19 cellular contexts compared by ENCODE assay signal in the genomic region with DNA sequence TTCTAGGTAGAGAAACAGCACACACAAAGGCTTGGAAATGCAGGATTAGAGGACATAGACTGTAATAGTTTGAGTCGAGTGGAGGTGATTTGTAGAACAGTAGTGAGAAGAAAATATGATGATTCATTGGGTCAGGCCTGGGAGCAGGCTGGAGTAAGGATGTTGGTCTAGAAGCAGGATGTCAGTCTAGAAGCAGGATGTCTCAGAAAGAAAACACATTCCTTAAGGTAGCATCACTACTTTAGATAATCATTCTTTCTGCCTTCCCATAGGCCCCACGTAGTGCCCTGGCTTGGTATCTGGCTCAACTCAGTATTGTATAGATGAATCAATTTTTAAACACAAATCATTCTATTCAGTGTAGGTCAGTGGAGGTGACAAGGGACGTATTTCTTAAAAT. TPM values are rescaled to one million over a fixed set of nuclear protein-coding genes. Genes with fewer than 3 reads are reported as not detected.
DNase-seq lines count a peak whose midpoint lies in the region; ATAC-seq, FAIRE-seq and TF ChIP-seq lines count a peak whose summit lies in the region.
"Had no signal": no experiment of that assay in that cellular context is flagged by ENCODE, and none has a peak within 500 bp of the region (broad histone marks: within the 10 kb centered on the region; RNA-seq: fewer than 3 reads in every experiment).

No MANE protein-coding gene starts in this region.

- H3K27ac ChIP-seq in astrocyte (ENCODE audit: low read depth, low read length) = peak overlapping the region; percentile 25

- H3K9ac ChIP-seq in astrocyte (ENCODE audit: low read length) = no peak overlapping the region

- peaks cover 2% of the 10 kb centered on the region for H3K4me1 Mint-ChIP-seq in astrocyte (ENCODE audit: low read depth, unreplicated experiment)
- H3K4me1 Mint-ChIP-seq: CD4-positive, CD25-positive, alpha-beta regulatory T cell had no signal

- H3K27ac Mint-ChIP-seq in astrocyte (ENCODE audit: unreplicated experiment) = no peak overlapping the region
- H3K27ac Mint-ChIP-seq: B cell; CD4-positive, CD25-positive, alpha-beta regulatory T cell; IgD-negative memory B cell had no signal

- peak; percentile 93 for FAIRE-seq in astrocyte (lab: Jason Lieb, UNC)

- no peak overlapping the region for H3K4me3 Mint-ChIP-seq in astrocyte (ENCODE audit: unreplicated experiment)
- H3K4me3 Mint-ChIP-seq: B cell; CD4-positive, CD25-positive, alpha-beta regulatory T cell; IgD-negative memory B cell had no signal

- H3K27me3 ChIP-seq in astrocyte (ENCODE audit: insufficient read depth, low read length) = no peaks in the 10 kb centered on the region

- H3K4me3 ChIP-seq in astrocyte (ENCODE audit: insufficient read depth, low read depth, low read length) = no peak overlapping the region

- TF ChIP-seq CTCF in astrocyte (IDR thresholded peaks at IDR 0.05; ENCODE audit: insufficient read depth, low read depth, low read length) = no peak

- no peak overlapping the region for H2AFZ ChIP-seq in astrocyte (ENCODE audit: low read depth, low read length)

- H3K27me3 Mint-ChIP-seq in astrocyte (ENCODE audit: low read depth, unreplicated experiment) = no peaks in the 10 kb centered on the region
- H3K27me3 Mint-ChIP-seq: B cell had no signal

- H3K79me2 ChIP-seq in astrocyte (ENCODE audit: insufficient read depth, low read length) = no peaks in the 10 kb centered on the region

- no peaks in the 10 kb centered on the region for H3K36me3 ChIP-seq in astrocyte (ENCODE audit: insufficient read depth, low read length)

- no peaks in the 10 kb centered on the region for H3K9me3 Mint-ChIP-seq in astrocyte (ENCODE audit: unreplicated experiment)
- H3K9me3 Mint-ChIP-seq: IgD-negative memory B cell had no signal

- H3K36me3 Mint-ChIP-seq in astrocyte (ENCODE audit: low read depth, unreplicated experiment) = no peaks in the 10 kb centered on the region
- H3K36me3 Mint-ChIP-seq: CD4-positive, CD25-positive, alpha-beta regulatory T cell; IgD-negative memory B cell had no signal

- DNase-seq in EH (ENCODE audit: low read depth) = peak; percentile 38
- peak; percentile 4 for DNase-seq in HS-5 (ENCODE audit: low read depth)
- no peak for DNase-seq in astrocyte (ENCODE audit: low read depth)
- peak; percentile 80 for DNase-seq in iris pigment epithelial cell (ENCODE audit: low read depth)
- DNase-seq in NCI-H2196 treated with DMSO at 0.1 percent for 48 hours (lab: John Stamatoyannopoulos, UW; ENCODE audit: unreplicated experiment) = no peak
- DNase-seq: ACHN; Caco-2; CD4-positive, CD25-positive, alpha-beta regulatory T cell; Kasumi-1; NCI-H1417 treated with DMSO at 0.1 percent for 48 hours; NCI-H2029; NCI-H2171; NCI-H748 treated with DMSO at 0.1 percent for 48 hours; OCI-M1; T-helper 1 cell had no signal

- H3K9me3 ChIP-seq in astrocyte (ENCODE audit: insufficient read depth, low read depth, low read length) = no peaks in the 10 kb centered on the region
- H3K9me3 ChIP-seq: Caco-2 had no signal

- no peaks in the 10 kb centered on the region for H3K4me1 ChIP-seq in astrocyte (ENCODE audit: insufficient read depth, low read length)
- H3K4me1 ChIP-seq: Caco-2 had no signal

- H4K20me1 ChIP-seq in astrocyte (ENCODE audit: insufficient read depth, low read length) = no peaks in the 10 kb centered on the region

- no peak overlapping the region for H3K4me2 ChIP-seq in astrocyte (ENCODE audit: low read length)

- ATAC-seq in GM18873 (IDR thresholded peaks at IDR 0.05; ENCODE audit: low FRiP score, unreplicated experiment) (no peak), GM21360 (IDR thresholded peaks at IDR 0.05; ENCODE audit: unreplicated experiment) (no peak)

RNA-seq across cellular contexts. Expression of gene DACH2, which starts 11.2 kb away (rescaled TPM):
- total RNA-seq in astrocyte = 0.12 and 0.16 TPM in 2 replicates
- total RNA-seq: B cell; Caco-2; CD4-positive, CD25-positive, alpha-beta regulatory T cell had no signal

Comparison
In these comparisons a context has a peak if more than half of its experiments do, and no peak if none do; other contexts are left out.
1. DNase-seq: peak in EH (single experiment), HS-5 (single experiment) and iris pigment epithelial cell (single experiment); none in astrocyte (single experiment) and NCI-H2196 treated with DMSO at 0.1 percent for 48 hours (single experiment).